Comparison of ENCODE assay signal across 8 cellular contexts in the genomic region with DNA sequence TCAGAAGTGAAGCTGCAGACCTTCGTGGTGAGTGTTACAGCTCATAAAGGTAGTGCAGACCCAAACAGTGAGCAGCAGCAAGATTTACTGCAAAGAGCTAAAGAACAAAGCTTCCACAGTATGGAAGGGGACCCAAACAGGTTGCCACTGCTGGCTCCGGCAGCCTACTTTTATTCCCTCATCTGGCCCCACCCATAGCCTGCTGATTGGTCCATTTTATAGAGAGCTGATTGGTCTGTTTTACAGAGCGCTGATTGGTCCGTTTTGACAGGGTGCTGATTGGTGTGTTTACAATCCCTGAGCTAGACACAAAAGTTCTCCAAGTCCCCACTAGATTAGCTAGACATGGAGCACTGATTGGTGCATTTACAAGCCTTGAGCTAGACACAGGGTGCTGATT. TPM values are rescaled to one million over a fixed set of nuclear protein-coding genes. Genes with fewer than 3 reads are reported as not detected.
DNase-seq lines count a peak whose midpoint lies in the region; ATAC-seq and TF ChIP-seq lines count a peak whose summit lies in the region.
"Not testable (repeated sequence)": the region's sequence is repeated elsewhere in the genome, so short reads cannot be mapped to it uniquely, and the experiment has no call there.

No MANE protein-coding gene starts in this region.

- not testable (repeated sequence) for H3K9me3 ChIP-seq in CD4-positive, alpha-beta memory T cell (ENCODE audit: control insufficient read depth in 1 of 2, low read length in 2 of 2); Loucy (ENCODE audit: insufficient read depth, low read depth, low read length); naive thymus-derived CD4-positive, alpha-beta T cell (ENCODE audit: control insufficient read depth in 2 of 3, low read length in 3 of 3); subcutaneous abdominal adipose tissue (ENCODE audit: control insufficient read depth in 5 of 5, low read length in 5 of 5)

- H3K4me3 ChIP-seq in CD4-positive, alpha-beta memory T cell (ENCODE audit: low read length in 2 of 2); Loucy (ENCODE audit: low read length, poor library complexity, severe bottlenecking); naive thymus-derived CD4-positive, alpha-beta T cell (ENCODE audit: low read length); subcutaneous abdominal adipose tissue (ENCODE audit: low read depth in 1 of 5, low read length in 5 of 5): not testable (repeated sequence)

- TF ChIP-seq CTCF in Loucy (conservative IDR thresholded peaks at IDR 0.05; ENCODE audit: low read length): not testable (repeated sequence)

- H3K79me2 ChIP-seq in Loucy (ENCODE audit: insufficient read depth, low read length): not testable (repeated sequence)

- not testable (repeated sequence) for H3K36me3 ChIP-seq in CD4-positive, alpha-beta memory T cell (ENCODE audit: insufficient read depth, low read length); Loucy (ENCODE audit: insufficient read depth, low read length); naive thymus-derived CD4-positive, alpha-beta T cell (ENCODE audit: control insufficient read depth in 2 of 3, insufficient read depth in 3 of 3, low read length in 3 of 3); subcutaneous abdominal adipose tissue (ENCODE audit: control insufficient read depth in 5 of 5, insufficient read depth in 5 of 5, low read length in 5 of 5)

- peak overlapping the region in 5 of 7 donors; percentile 68 to 93 (median 72) for H3K27ac Mint-ChIP-seq in CD4-positive, alpha-beta memory T cell
- H3K27ac Mint-ChIP-seq in activated CD4-positive, alpha-beta T cell treated with anti-CD3 and anti-CD28 coated beads for 36 hours: peak overlapping the region; percentile 47
- H3K27ac Mint-ChIP-seq in activated CD8-positive, alpha-beta T cell treated with anti-CD3 and anti-CD28 coated beads, Interleukin-2, amount 10 ng/mL, durations not matched to agents 7 days and 5 days: peak overlapping the region; percentile 95
- H3K27ac Mint-ChIP-seq in activated T-helper 2 cell treated with anti-CD3 and anti-CD28 coated beads, Interferon-gamma antibody, Interleukin-2, Interleukin-4, amounts not matched to agents 10 μg/mL and 5 μg/mL and 100 μg/mL, durations not matched to agents 14 hours and 24 hours and 36 hours: peak overlapping the region; percentile 91
- peak overlapping the region; percentile 73 for H3K27ac Mint-ChIP-seq in activated naive CD8-positive, alpha-beta T cell treated with anti-CD3 and anti-CD28 coated beads, Interleukin-2, amount 50 U/mL, for 24 hours
- peak overlapping the region in 8 of 9 donors; percentile 81 to 97 (median 90) for H3K27ac Mint-ChIP-seq in naive thymus-derived CD4-positive, alpha-beta T cell

- intact Hi-C loops in CD4-positive, alpha-beta memory T cell (cut with micrococcal nuclease): not testable (repeated sequence)
- intact Hi-C loops in activated CD4-positive, alpha-beta T cell treated with anti-CD3 and anti-CD28 coated beads for 36 hours (cut with DNase I, micrococcal nuclease): loop anchor here in 1 of 2 experiments (5.0 kb wide), 1 partner anchor 114 kb away; no protein-coding TSS in a partner anchor
- intact Hi-C loops in activated T-helper 2 cell treated with anti-CD3 and anti-CD28 coated beads, Interferon-gamma antibody, Interleukin-2, Interleukin-4, amounts not matched to agents 10 μg/mL and 5 μg/mL and 100 μg/mL, durations not matched to agents 14 hours and 24 hours and 36 hours (cut with micrococcal nuclease): loop anchor here (5.0 kb wide), 2 partner anchors 79 to 394 kb away; no protein-coding TSS in a partner anchor
- intact Hi-C loops in naive thymus-derived CD4-positive, alpha-beta T cell (cut with micrococcal nuclease): loop anchor here (5.0 kb wide), 2 partner anchors 34 to 39 kb away; no protein-coding TSS in a partner anchor

- H3K27ac ChIP-seq in CD4-positive, alpha-beta memory T cell (ENCODE audit: low read depth, low read length); naive thymus-derived CD4-positive, alpha-beta T cell (ENCODE audit: low read depth, low read length): not testable (repeated sequence)
- H3K27ac ChIP-seq in subcutaneous abdominal adipose tissue (ENCODE audit: low read depth, low read length): peak overlapping the region; percentile 35

- H3K4me3 Mint-ChIP-seq in CD4-positive, alpha-beta memory T cell; activated CD4-positive, alpha-beta T cell treated with anti-CD3 and anti-CD28 coated beads for 36 hours; activated T-helper 2 cell treated with anti-CD3 and anti-CD28 coated beads, Interferon-gamma antibody, Interleukin-2, Interleukin-4, amounts not matched to agents 10 μg/mL and 5 μg/mL and 100 μg/mL, durations not matched to agents 14 hours and 24 hours and 36 hours (ENCODE audit: low read depth); activated naive CD8-positive, alpha-beta T cell treated with anti-CD3 and anti-CD28 coated beads, Interleukin-2, amount 50 U/mL, for 24 hours; naive thymus-derived CD4-positive, alpha-beta T cell: not testable (repeated sequence)
- H3K4me3 Mint-ChIP-seq in activated CD8-positive, alpha-beta T cell treated with anti-CD3 and anti-CD28 coated beads, Interleukin-2, amount 10 ng/mL, durations not matched to agents 7 days and 5 days: peak overlapping the region; percentile 18

- POLR2A ChIA-PET in CD4-positive, alpha-beta memory T cell (lab: Charles Lee; ENCODE audit: partially characterized antibody): interaction anchor here (12.4 kb wide), 1 partner anchor 157 kb away, joined by 529 read pairs; no protein-coding TSS in a partner anchor
- POLR2A ChIA-PET in activated CD4-positive, alpha-beta T cell treated with anti-CD3 and anti-CD28 coated beads for 36 hours (lab: Charles Lee): interaction anchor here (0.6 kb wide), 1 partner anchor 135 kb away, joined by 3 read pairs; no protein-coding TSS in a partner anchor
- POLR2A ChIA-PET in activated CD8-positive, alpha-beta T cell treated with anti-CD3 and anti-CD28 coated beads, Interleukin-2, amount 10 ng/mL, durations not matched to agents 7 days and 5 days (lab: Charles Lee): interaction anchor here (0.8 to 1.0 kb wide), 3 partner anchors 156 to 333 kb away, joined by 3 to 4 read pairs (median 4); no protein-coding TSS in a partner anchor
- POLR2A ChIA-PET in naive thymus-derived CD4-positive, alpha-beta T cell (lab: Charles Lee): interaction anchor here (0.6 to 1.5 kb wide), 3 partner anchors 14 to 157 kb away, joined by 3 to 5 read pairs (median 4); no protein-coding TSS in a partner anchor

- not testable (repeated sequence) for H3K27me3 ChIP-seq in CD4-positive, alpha-beta memory T cell (ENCODE audit: insufficient read depth, low read length); Loucy (ENCODE audit: insufficient read depth, low read length, poor library complexity, severe bottlenecking); naive thymus-derived CD4-positive, alpha-beta T cell (ENCODE audit: control insufficient read depth in 2 of 2, insufficient read depth in 2 of 2, low read length in 2 of 2); subcutaneous abdominal adipose tissue (ENCODE audit: control insufficient read depth in 5 of 5, insufficient read depth in 4 of 5, low read length in 5 of 5)

- not testable (repeated sequence) for H2AFZ ChIP-seq in Loucy (ENCODE audit: low read length)

- H3K27me3 Mint-ChIP-seq in CD4-positive, alpha-beta memory T cell; activated CD4-positive, alpha-beta T cell treated with anti-CD3 and anti-CD28 coated beads for 36 hours; activated CD8-positive, alpha-beta T cell treated with anti-CD3 and anti-CD28 coated beads, Interleukin-2, amount 10 ng/mL, durations not matched to agents 7 days and 5 days (ENCODE audit: low read depth); activated T-helper 2 cell treated with anti-CD3 and anti-CD28 coated beads, Interferon-gamma antibody, Interleukin-2, Interleukin-4, amounts not matched to agents 10 μg/mL and 5 μg/mL and 100 μg/mL, durations not matched to agents 14 hours and 24 hours and 36 hours (ENCODE audit: low read depth); activated naive CD8-positive, alpha-beta T cell treated with anti-CD3 and anti-CD28 coated beads, Interleukin-2, amount 50 U/mL, for 24 hours; naive thymus-derived CD4-positive, alpha-beta T cell: not testable (repeated sequence)

- peak overlapping the region; percentile 6 for H3K9ac ChIP-seq in Loucy (ENCODE audit: low read depth, low read length, poor library complexity, severe bottlenecking)
- H3K9ac ChIP-seq in subcutaneous abdominal adipose tissue (ENCODE audit: low read length in 5 of 5): not testable (repeated sequence)

- not testable (repeated sequence) for H3K36me3 Mint-ChIP-seq in CD4-positive, alpha-beta memory T cell; activated CD4-positive, alpha-beta T cell treated with anti-CD3 and anti-CD28 coated beads for 36 hours (ENCODE audit: low read depth); activated CD8-positive, alpha-beta T cell treated with anti-CD3 and anti-CD28 coated beads, Interleukin-2, amount 10 ng/mL, durations not matched to agents 7 days and 5 days (ENCODE audit: low read depth); activated T-helper 2 cell treated with anti-CD3 and anti-CD28 coated beads, Interferon-gamma antibody, Interleukin-2, Interleukin-4, amounts not matched to agents 10 μg/mL and 5 μg/mL and 100 μg/mL, durations not matched to agents 14 hours and 24 hours and 36 hours (ENCODE audit: low read depth); activated naive CD8-positive, alpha-beta T cell treated with anti-CD3 and anti-CD28 coated beads, Interleukin-2, amount 50 U/mL, for 24 hours (ENCODE audit: low read depth); naive thymus-derived CD4-positive, alpha-beta T cell

- H3K4me1 Mint-ChIP-seq in CD4-positive, alpha-beta memory T cell: peaks cover 27 to 47% (median 33%) of the 10 kb centered on the region in 4 donors
- peaks cover 51% of the 10 kb centered on the region for H3K4me1 Mint-ChIP-seq in activated CD4-positive, alpha-beta T cell treated with anti-CD3 and anti-CD28 coated beads for 36 hours
- peaks cover 59% of the 10 kb centered on the region for H3K4me1 Mint-ChIP-seq in activated CD8-positive, alpha-beta T cell treated with anti-CD3 and anti-CD28 coated beads, Interleukin-2, amount 10 ng/mL, durations not matched to agents 7 days and 5 days (ENCODE audit: low read depth)
- peaks cover 40% of the 10 kb centered on the region for H3K4me1 Mint-ChIP-seq in activated T-helper 2 cell treated with anti-CD3 and anti-CD28 coated beads, Interferon-gamma antibody, Interleukin-2, Interleukin-4, amounts not matched to agents 10 μg/mL and 5 μg/mL and 100 μg/mL, durations not matched to agents 14 hours and 24 hours and 36 hours (ENCODE audit: low read depth)
- H3K4me1 Mint-ChIP-seq in activated naive CD8-positive, alpha-beta T cell treated with anti-CD3 and anti-CD28 coated beads, Interleukin-2, amount 50 U/mL, for 24 hours: peaks cover 53% of the 10 kb centered on the region
- H3K4me1 Mint-ChIP-seq in naive thymus-derived CD4-positive, alpha-beta T cell: peaks cover 19 to 62% (median 42%) of the 10 kb centered on the region in 7 donors

- not testable (repeated sequence) for H3F3A ChIP-seq in Loucy (ENCODE audit: low read depth)

- H3K4me1 ChIP-seq in CD4-positive, alpha-beta memory T cell (ENCODE audit: insufficient read depth, low read length): peaks cover 45% of the 10 kb centered on the region
- H3K4me1 ChIP-seq in Loucy (ENCODE audit: insufficient read depth, low read length, poor library complexity, severe bottlenecking): peaks cover 52% of the 10 kb centered on the region
- peaks cover 26 to 30% of the 10 kb centered on the region in 2 donors for H3K4me1 ChIP-seq in naive thymus-derived CD4-positive, alpha-beta T cell (ENCODE audit: control insufficient read depth in 2 of 2, insufficient read depth in 2 of 2, low read length in 2 of 2)
- peaks cover 0 to 24% (median 16%) of the 10 kb centered on the region in 5 donors for H3K4me1 ChIP-seq in subcutaneous abdominal adipose tissue (ENCODE audit: control insufficient read depth in 5 of 5, insufficient read depth in 5 of 5, low read length in 5 of 5)

- not testable (repeated sequence) for H3K9me3 Mint-ChIP-seq in CD4-positive, alpha-beta memory T cell; activated CD4-positive, alpha-beta T cell treated with anti-CD3 and anti-CD28 coated beads for 36 hours (ENCODE audit: low read depth); activated CD8-positive, alpha-beta T cell treated with anti-CD3 and anti-CD28 coated beads, Interleukin-2, amount 10 ng/mL, durations not matched to agents 7 days and 5 days (ENCODE audit: insufficient read depth); activated T-helper 2 cell treated with anti-CD3 and anti-CD28 coated beads, Interferon-gamma antibody, Interleukin-2, Interleukin-4, amounts not matched to agents 10 μg/mL and 5 μg/mL and 100 μg/mL, durations not matched to agents 14 hours and 24 hours and 36 hours; activated naive CD8-positive, alpha-beta T cell treated with anti-CD3 and anti-CD28 coated beads, Interleukin-2, amount 50 U/mL, for 24 hours; naive thymus-derived CD4-positive, alpha-beta T cell

- not testable (repeated sequence) for H4K20me1 ChIP-seq in Loucy (ENCODE audit: insufficient read depth, low read length, poor library complexity, severe bottlenecking)

- peak overlapping the region; percentile 58 for H3K4me2 ChIP-seq in Loucy (ENCODE audit: low read depth, low read length, poor library complexity, severe bottlenecking)

- DNase-seq in CD4-positive, alpha-beta memory T cell; activated CD4-positive, alpha-beta T cell treated with anti-CD3 and anti-CD28 coated beads for 36 hours; activated CD8-positive, alpha-beta T cell treated with anti-CD3 and anti-CD28 coated beads, Interleukin-2, amount 10 ng/mL, durations not matched to agents 7 days and 5 days; activated T-helper 2 cell treated with anti-CD3 and anti-CD28 coated beads, Interferon-gamma antibody, Interleukin-2, Interleukin-4, amounts not matched to agents 10 μg/mL and 5 μg/mL and 100 μg/mL, durations not matched to agents 14 hours and 24 hours and 36 hours (ENCODE audit: low spot score); activated naive CD8-positive, alpha-beta T cell treated with anti-CD3 and anti-CD28 coated beads, Interleukin-2, amount 50 U/mL, for 24 hours; naive thymus-derived CD4-positive, alpha-beta T cell: not testable (repeated sequence)

- H3K9me2 ChIP-seq in Loucy (replicated peaks; ENCODE audit: low read depth, low read length): not testable (repeated sequence)

- ATAC-seq in activated CD4-positive, alpha-beta T cell treated with anti-CD3 and anti-CD28 coated beads for 36 hours; activated CD8-positive, alpha-beta T cell treated with anti-CD3 and anti-CD28 coated beads, Interleukin-2, amount 10 ng/mL, durations not matched to agents 7 days and 5 days; activated naive CD8-positive, alpha-beta T cell treated with anti-CD3 and anti-CD28 coated beads, Interleukin-2, amount 50 U/mL, for 24 hours; naive thymus-derived CD4-positive, alpha-beta T cell: not testable (repeated sequence)

- CTCF ChIA-PET in CD4-positive, alpha-beta memory T cell (lab: Charles Lee; ENCODE audit: partially characterized antibody): interaction anchor here (1.5 to 11.0 kb wide), 2 partner anchors 49 to 157 kb away, joined by 4 to 126 read pairs; no protein-coding TSS in a partner anchor
- CTCF ChIA-PET in activated CD4-positive, alpha-beta T cell treated with anti-CD3 and anti-CD28 coated beads for 36 hours (lab: Charles Lee): interaction anchor here (0.7 to 1.4 kb wide), 3 partner anchors 9 to 632 kb away, joined by 3 to 4 read pairs (median 3); no protein-coding TSS in a partner anchor
- CTCF ChIA-PET in activated CD8-positive, alpha-beta T cell treated with anti-CD3 and anti-CD28 coated beads, Interleukin-2, amount 10 ng/mL, durations not matched to agents 7 days and 5 days (lab: Charles Lee): interaction anchor here (1.2 to 1.6 kb wide), 2 partner anchors 12 to 156 kb away, joined by 5 read pairs; no protein-coding TSS in a partner anchor
- CTCF ChIA-PET in naive thymus-derived CD4-positive, alpha-beta T cell (lab: Charles Lee): not testable (repeated sequence)

RNA-seq across cellular contexts. Expression of gene TBL1XR1, which starts 5.7 kb away (rescaled TPM):
- total RNA-seq in CD4-positive, alpha-beta memory T cell: 100 to 1,000 TPM; 159 to 172 TPM
- 10 to 100 TPM; 20.1 to 42.1 TPM for polyA plus RNA-seq in CD4-positive, alpha-beta memory T cell
- 100 to 1,000 TPM; 164 to 226 TPM for total RNA-seq in activated CD4-positive, alpha-beta T cell treated with anti-CD3 and anti-CD28 coated beads for 36 hours
- 100 to 1,000 TPM; 165 to 166 TPM for total RNA-seq in activated CD8-positive, alpha-beta T cell treated with anti-CD3 and anti-CD28 coated beads, Interleukin-2, amount 10 ng/mL, durations not matched to agents 7 days and 5 days
- 168 and 169 TPM in 2 replicates for total RNA-seq in activated T-helper 2 cell treated with anti-CD3 and anti-CD28 coated beads, Interferon-gamma antibody, Interleukin-2, Interleukin-4, amounts not matched to agents 10 μg/mL and 5 μg/mL and 100 μg/mL, durations not matched to agents 14 hours and 24 hours and 36 hours
- total RNA-seq in naive thymus-derived CD4-positive, alpha-beta T cell: 100 to 1,000 TPM in 4 of 5 experiments, 10 to 100 TPM in 1; 98.9 to 173 (median 133) TPM
- 10 to 100 TPM; 20.8 to 25.5 TPM for polyA plus RNA-seq in naive thymus-derived CD4-positive, alpha-beta T cell
